29 cellular contexts compared by ENCODE assay signal in the genomic region with DNA sequence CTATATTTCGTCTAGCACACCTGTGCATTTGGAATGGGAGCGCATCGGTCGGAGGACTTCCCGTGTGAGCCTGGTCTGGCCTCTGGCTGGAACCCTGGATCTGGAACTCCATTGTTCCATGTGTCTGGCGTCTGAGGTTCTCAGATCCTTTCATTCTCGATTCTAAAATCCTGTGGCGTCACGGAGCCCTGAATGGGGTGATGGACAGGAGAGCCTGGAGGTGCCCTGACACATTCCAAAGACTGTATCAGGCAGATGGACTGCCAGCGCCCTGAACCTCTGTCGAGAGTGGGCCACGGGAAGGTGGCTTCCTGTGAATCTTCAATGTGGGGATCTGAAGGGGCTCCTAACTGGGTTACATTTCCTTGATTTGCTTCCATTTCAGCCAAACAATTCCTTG. TPM values are rescaled to one million over a fixed set of nuclear protein-coding genes. Genes with fewer than 3 reads are reported as not detected.
"Had no signal": no experiment of that assay in that cellular context is flagged by ENCODE, and none has a peak within 500 bp of the region (broad histone marks: within the 10 kb centered on the region; RNA-seq: fewer than 3 reads in every experiment).

No MANE protein-coding gene starts in this region.

- H3K4me3 ChIP-seq: coronary artery, left lung, lung, neural progenitor cell, prostate gland, testis, tibial nerve, upper lobe of right lung, vagina had no signal

- H3K27ac Mint-ChIP-seq: endodermal cell; naive thymus-derived CD4-positive, alpha-beta T cell; neural progenitor cell; stimulated activated naive B cell treated with anti-CD40 and anti-IgM and Interleukin-4, amounts not matched to agents 10 μg/mL and 1 μg/mL and 100 μg/mL, for 72 hours; stimulated activated naive CD8-positive, alpha-beta T cell treated with anti-CD3 and anti-CD28 coated beads, Interleukin-15, amount 100 ng/mL, for 72 hours had no signal

- H2AFZ ChIP-seq: neural progenitor cell, parathyroid adenoma had no signal

- H3K27ac ChIP-seq: coronary artery, foreskin keratinocyte, left lung, neural progenitor cell, parathyroid adenoma, prostate gland, testis, tibial nerve, upper lobe of right lung, vagina had no signal

- DNase-seq: central memory CD4-positive, alpha-beta T cell; effector CD4-positive, alpha-beta T cell; endodermal cell; erythroblast; foreskin keratinocyte; islet precursor cell; mesenchymal stem cell; midbrain; occipital lobe; retina; stimulated activated CD4-positive, alpha-beta T cell treated with anti-CD3 and anti-CD28 coated beads, Interleukin-15, amount 100 ng/mL, for 24 hours; stimulated activated CD4-positive, alpha-beta T cell treated with anti-CD3 and anti-CD28 coated beads, Interleukin-1b, Interleukin-23, amount 100 ng/mL, for 48 hours; stimulated activated CD4-positive, alpha-beta T cell treated with anti-CD3 and anti-CD28 coated beads, Interleukin-4, amount 100 ng/mL, for 4 hours; stimulated activated naive B cell treated with anti-CD40 and anti-IgM and Interleukin-4, amounts not matched to agents 10 μg/mL and 1 μg/mL and 100 μg/mL, for 72 hours; stimulated activated naive CD8-positive, alpha-beta T cell treated with anti-CD3 and anti-CD28 coated beads, Interleukin-15, amount 100 ng/mL, for 72 hours; testis had no signal

- H3K4me1 Mint-ChIP-seq: naive thymus-derived CD4-positive, alpha-beta T cell; stimulated activated naive B cell treated with anti-CD40 and anti-IgM and Interleukin-4, amounts not matched to agents 10 μg/mL and 1 μg/mL and 100 μg/mL, for 72 hours; stimulated activated naive CD8-positive, alpha-beta T cell treated with anti-CD3 and anti-CD28 coated beads, Interleukin-15, amount 100 ng/mL, for 72 hours had no signal

- H3K36me3 ChIP-seq: left lung, neural progenitor cell, prostate gland, tibial nerve, upper lobe of right lung, vagina had no signal

- H3K36me3 Mint-ChIP-seq: naive thymus-derived CD4-positive, alpha-beta T cell; neural progenitor cell; stimulated activated naive B cell treated with anti-CD40 and anti-IgM and Interleukin-4, amounts not matched to agents 10 μg/mL and 1 μg/mL and 100 μg/mL, for 72 hours had no signal

- ATAC-seq: foreskin keratinocyte; left lung; naive thymus-derived CD4-positive, alpha-beta T cell; stimulated activated naive B cell treated with anti-CD40 and anti-IgM and Interleukin-4, amounts not matched to agents 10 μg/mL and 1 μg/mL and 100 μg/mL, for 72 hours; stimulated activated naive CD8-positive, alpha-beta T cell treated with anti-CD3 and anti-CD28 coated beads, Interleukin-15, amount 100 ng/mL, for 72 hours; upper lobe of right lung had no signal

- H3K4me1 ChIP-seq: foreskin keratinocyte, left lung, parathyroid adenoma, prostate gland, tibial nerve, upper lobe of right lung, vagina had no signal

- H3K79me2 ChIP-seq: parathyroid adenoma had no signal

- H3K27me3 ChIP-seq: left lung, neural progenitor cell, testis, upper lobe of right lung, vagina had no signal

- H3K9ac ChIP-seq: neural progenitor cell, parathyroid adenoma had no signal

- H3K4me2 ChIP-seq: neural progenitor cell had no signal

- H3K4me3 Mint-ChIP-seq: endodermal cell; naive thymus-derived CD4-positive, alpha-beta T cell; neural progenitor cell; stimulated activated naive B cell treated with anti-CD40 and anti-IgM and Interleukin-4, amounts not matched to agents 10 μg/mL and 1 μg/mL and 100 μg/mL, for 72 hours; stimulated activated naive CD8-positive, alpha-beta T cell treated with anti-CD3 and anti-CD28 coated beads, Interleukin-15, amount 100 ng/mL, for 72 hours had no signal

- H3K9me3 ChIP-seq: left lung, prostate gland, testis, tibial nerve, upper lobe of right lung, vagina had no signal

RNA-seq across cellular contexts. Expression of a gene that starts 20.6 kb away (rescaled TPM):
- total RNA-seq: dermis microvascular lymphatic vessel endothelial cell, endothelial cell of umbilical vein, glomerular endothelial cell had no signal
